ENCODE assay signal across 1 cellular context in genomic region chr14:20632831-20633771, GRCh38.
TF ChIP-seq lines count a peak whose summit lies in the region.

No MANE protein-coding gene starts in this region.

TF ChIP-seq in HCT116, 20 proteins besides CTCF, POLR2A, EP300 and RAD21:
- TF ChIP-seq FOSL1 (IDR thresholded peaks at IDR 0.05; ENCODE audit: low read depth) = no peak
- peak; percentile 65; the same call in 1 of the 2 replicates for TF ChIP-seq CBX3 (IDR thresholded peaks at IDR 0.05; ENCODE audit: low read depth)
- no peak for TF ChIP-seq REST (IDR thresholded peaks at IDR 0.05; ENCODE audit: low read depth)
- TF ChIP-seq ZNF274 (IDR thresholded peaks at IDR 0.05; ENCODE audit: low read depth, low read length) = no peak
- peak; percentile 7 for TF ChIP-seq TCF7L2 (IDR thresholded peaks at IDR 0.05; ENCODE audit: borderline replicate concordance, extremely low read depth, insufficient read depth, insufficient read length)
- no peak for TF ChIP-seq SIN3A (IDR thresholded peaks at IDR 0.05; ENCODE audit: low read depth)
- no peak for TF ChIP-seq JUND (IDR thresholded peaks at IDR 0.05)
- peak; percentile 92 for TF ChIP-seq ATF3 (IDR thresholded peaks at IDR 0.05)
- no peak for TF ChIP-seq EZH2 (IDR thresholded peaks at IDR 0.05)
- no peak for TF ChIP-seq CEBPB (IDR thresholded peaks at IDR 0.05; ENCODE audit: low read depth)
